In genomic region chr12:116996058-116996457, GRCh38 we compare ENCODE assay signal across 19 cellular contexts.
"Had no signal": no experiment of that assay in that cellular context is flagged by ENCODE, and none has a peak within 500 bp of the region (broad histone marks: within the 10 kb centered on the region; RNA-seq: fewer than 3 reads in every experiment).

No MANE protein-coding gene starts in this region.

- H3K4me1 ChIP-seq: adrenal gland, breast epithelium, lower lobe of right lung, upper lobe of left lung had no signal

- H3K4me3 ChIP-seq: adrenal gland, breast epithelium, lower lobe of right lung, upper lobe of left lung had no signal

- ATAC-seq: activated CD8-positive, alpha-beta T cell treated with anti-CD3 and anti-CD28 coated beads, Interleukin-2, amount 10 ng/mL, durations not matched to agents 7 days and 5 days; activated naive CD4-positive, alpha-beta T cell treated with anti-CD3 and anti-CD28 coated beads, Interleukin-2, amount 50 U/mL, for 72 hours; left colon; lower lobe of right lung had no signal

- H3K27ac ChIP-seq: adrenal gland, breast epithelium, epithelial cell of prostate, lower lobe of right lung, upper lobe of left lung had no signal

- H3K9me3 ChIP-seq: adrenal gland, breast epithelium, lower lobe of right lung, upper lobe of left lung had no signal

- H3K27me3 ChIP-seq: adrenal gland, breast epithelium, upper lobe of left lung had no signal

- H3K36me3 ChIP-seq: adrenal gland, breast epithelium had no signal

- DNase-seq: activated CD4-positive, alpha-beta T cell treated with anti-CD3 and anti-CD28 coated beads for 1 hour; activated CD4-positive, alpha-beta T cell treated with anti-CD3 and anti-CD28 coated beads, Interleukin-2, amount 50 U/mL, for 1 hour; activated CD8-positive, alpha-beta T cell treated with anti-CD3 and anti-CD28 coated beads, Interleukin-2, amount 10 ng/mL, durations not matched to agents 7 days and 5 days; activated gamma-delta T cell treated with Interleukin-2 at 50 U/mL for 16 hours; activated T-cell treated with anti-CD3 and anti-CD28 coated beads, Interleukin-2, amount 50 U/mL, for 1 hour; adrenal gland; cortex of kidney; foreskin melanocyte; islet precursor cell; left colon; lower lobe of right lung; naive B cell; stimulated activated CD4-positive, alpha-beta T cell treated with anti-CD3 and anti-CD28 coated beads, Interleukin-4, amount 100 ng/mL, for 1 hour; stimulated activated naive CD4-positive, alpha-beta T cell treated with Interleukin-2 at 50 U/mL for 16 hours; T-helper 1 cell; upper lobe of left lung had no signal
